Comparison of ENCODE assay signal across 21 cellular contexts in genomic region chr15:27730878-27731277, GRCh38.
"Had no signal": no experiment of that assay in that cellular context is flagged by ENCODE, and none has a peak within 500 bp of the region (broad histone marks: within the 10 kb centered on the region; RNA-seq: fewer than 3 reads in every experiment).

No MANE protein-coding gene starts in this region.

- ATAC-seq: heart left ventricle; left lung; stimulated activated memory B cell treated with anti-CD40 and anti-IgM and Interleukin-4, amounts not matched to agents 10 μg/mL and 1 μg/mL and 100 μg/mL, for 72 hours had no signal

- H3K9me3 ChIP-seq: colonic mucosa had no signal

- FAIRE-seq: kidney had no signal

- DNase-seq: activated CD4-positive, alpha-beta T cell treated with anti-CD3 and anti-CD28 coated beads for 1 hour; activated CD4-positive, alpha-beta T cell treated with anti-CD3 and anti-CD28 coated beads, Interleukin-2, amount 50 U/mL, for 4 hours; activated naive CD8-positive, alpha-beta T cell treated with anti-CD3 and anti-CD28 coated beads for 36 hours; amniotic stem cell; central memory CD4-positive, alpha-beta T cell; colonic mucosa; erythroblast; heart left ventricle; kidney; left lung; mammary epithelial cell; midbrain; nephron progenitor cell; occipital lobe; posterior cingulate gyrus; sigmoid colon; stimulated activated CD4-positive, alpha-beta T cell treated with anti-CD3 and anti-CD28 coated beads, Interleukin-4, amount 100 ng/mL, for 4 hours; upper lobe of left lung had no signal

- H3K4me1 ChIP-seq: colonic mucosa, heart left ventricle, left lung, sigmoid colon, upper lobe of left lung had no signal

- H3K27me3 ChIP-seq: colonic mucosa, heart left ventricle, left lung, sigmoid colon, upper lobe of left lung had no signal

- H3K27ac ChIP-seq: colonic mucosa, heart left ventricle, left lung, sigmoid colon, thoracic aorta, upper lobe of left lung, VCaP had no signal

- H3K36me3 ChIP-seq: colonic mucosa, heart left ventricle, left lung, sigmoid colon, thoracic aorta, upper lobe of left lung had no signal

- H3K4me3 ChIP-seq: colonic mucosa, heart left ventricle, left lung, sigmoid colon, thoracic aorta, upper lobe of left lung had no signal
